21 cellular contexts compared by ENCODE assay signal in genomic region chr9:81589392-81589791, GRCh38.
"Had no signal": no experiment of that assay in that cellular context is flagged by ENCODE, and none has a peak within 500 bp of the region (broad histone marks: within the 10 kb centered on the region; RNA-seq: fewer than 3 reads in every experiment).

No MANE protein-coding gene starts in this region.

- H3K4me1 Mint-ChIP-seq: activated CD4-positive, alpha-beta memory T cell treated with anti-CD3 and anti-CD28 coated beads, Interleukin-2, amount 10 ng/mL, durations not matched to agents 7 days and 5 days; activated naive CD8-positive, alpha-beta T cell treated with anti-CD3 and anti-CD28 coated beads, Interleukin-2, amount 10 ng/mL, durations not matched to agents 7 days and 5 days had no signal

- H3K27me3 ChIP-seq: colonic mucosa, gastrocnemius medialis, right lobe of liver, spleen, suprapubic skin, uterus had no signal

- ATAC-seq: gastrocnemius medialis had no signal

- H3K36me3 Mint-ChIP-seq: activated naive CD8-positive, alpha-beta T cell treated with anti-CD3 and anti-CD28 coated beads, Interleukin-2, amount 10 ng/mL, durations not matched to agents 7 days and 5 days had no signal

- H3K9me3 ChIP-seq: colonic mucosa, gastrocnemius medialis, prostate gland, right lobe of liver, suprapubic skin, uterus had no signal

- H3K4me3 ChIP-seq: colonic mucosa, gastrocnemius medialis, lung, prostate gland, right lobe of liver, spleen, suprapubic skin, uterus had no signal

- H3K9me3 Mint-ChIP-seq: activated naive CD8-positive, alpha-beta T cell treated with anti-CD3 and anti-CD28 coated beads, Interleukin-2, amount 10 ng/mL, durations not matched to agents 7 days and 5 days; activated T-cell treated with anti-CD3 and anti-CD28 coated beads, Interleukin-2, amount 50 U/mL, for 72 hours; naive thymus-derived CD8-positive, alpha-beta T cell; T-helper 2 cell treated with Interferon-gamma antibody and Interleukin-4, amounts not matched to agents 5 μg/mL and 100 μg/mL, for 36 hours had no signal

- H3K4me3 Mint-ChIP-seq: activated CD4-positive, alpha-beta memory T cell treated with anti-CD3 and anti-CD28 coated beads, Interleukin-2, amount 10 ng/mL, durations not matched to agents 7 days and 5 days; activated naive CD8-positive, alpha-beta T cell treated with anti-CD3 and anti-CD28 coated beads, Interleukin-2, amount 10 ng/mL, durations not matched to agents 7 days and 5 days; activated T-cell treated with anti-CD3 and anti-CD28 coated beads, Interleukin-2, amount 50 U/mL, for 72 hours; naive thymus-derived CD8-positive, alpha-beta T cell; T-helper 2 cell treated with Interferon-gamma antibody and Interleukin-4, amounts not matched to agents 5 μg/mL and 100 μg/mL, for 36 hours had no signal

- DNase-seq: activated CD4-positive, alpha-beta memory T cell treated with anti-CD3 and anti-CD28 coated beads, Interleukin-2, amount 10 ng/mL, durations not matched to agents 7 days and 5 days; activated gamma-delta T cell treated with Interleukin-2 at 50 U/mL for 16 hours; activated naive CD8-positive, alpha-beta T cell treated with anti-CD3 and anti-CD28 coated beads, Interleukin-2, amount 10 ng/mL, durations not matched to agents 7 days and 5 days; anterior cingulate cortex; colonic mucosa; effector CD8-positive, alpha-beta T cell; gastrocnemius medialis; hypothalamus; naive thymus-derived CD8-positive, alpha-beta T cell; nucleus accumbens; spleen; stimulated activated CD4-positive, alpha-beta T cell treated with anti-CD3 and anti-CD28 coated beads, Interleukin-1b, Interleukin-23, amount 100 ng/mL, for 48 hours; stimulated activated naive CD4-positive, alpha-beta T cell; SW 1271; uterus had no signal

- H3K27ac Mint-ChIP-seq: activated CD4-positive, alpha-beta memory T cell treated with anti-CD3 and anti-CD28 coated beads, Interleukin-2, amount 10 ng/mL, durations not matched to agents 7 days and 5 days; activated naive CD8-positive, alpha-beta T cell treated with anti-CD3 and anti-CD28 coated beads, Interleukin-2, amount 10 ng/mL, durations not matched to agents 7 days and 5 days; activated T-cell treated with anti-CD3 and anti-CD28 coated beads, Interleukin-2, amount 50 U/mL, for 72 hours; T-helper 2 cell treated with Interferon-gamma antibody and Interleukin-4, amounts not matched to agents 5 μg/mL and 100 μg/mL, for 36 hours had no signal

- H3K4me1 ChIP-seq: prostate gland, uterus had no signal

- H3K27me3 Mint-ChIP-seq: activated CD4-positive, alpha-beta memory T cell treated with anti-CD3 and anti-CD28 coated beads, Interleukin-2, amount 10 ng/mL, durations not matched to agents 7 days and 5 days had no signal

- H3K36me3 ChIP-seq: colonic mucosa, prostate gland, uterus had no signal
